In the genomic region with DNA sequence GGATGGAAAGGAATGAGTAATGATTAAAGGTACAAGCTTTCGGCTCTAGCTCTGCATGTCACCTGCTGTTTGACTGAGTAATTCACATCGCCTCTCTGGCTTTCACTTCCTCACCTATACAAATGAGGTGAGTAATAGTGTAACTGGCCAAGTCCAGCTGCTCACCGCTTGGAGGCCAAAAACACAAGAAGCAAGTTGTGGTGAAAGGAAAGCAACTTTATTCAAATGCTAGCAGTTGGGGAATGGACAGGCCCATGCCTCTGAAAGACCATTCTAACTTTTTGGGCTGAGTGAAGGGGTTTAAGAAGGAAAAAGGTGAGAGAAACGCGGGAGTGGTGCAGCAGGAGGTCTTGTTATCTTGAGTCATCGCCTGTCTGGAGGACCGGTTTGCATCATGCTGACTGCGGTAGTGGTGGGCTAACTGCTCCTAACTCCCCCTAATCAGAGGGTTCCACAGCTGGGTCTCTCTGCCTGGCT, we compare ENCODE assay signal across 1 cellular context.
TF ChIP-seq lines count a peak whose summit lies in the region.

No MANE protein-coding gene starts in this region.

TF ChIP-seq in GM23338, 12 proteins besides CTCF, POLR2A, EP300 and RAD21 (continued from another document):
- TF ChIP-seq, protein P1, sequence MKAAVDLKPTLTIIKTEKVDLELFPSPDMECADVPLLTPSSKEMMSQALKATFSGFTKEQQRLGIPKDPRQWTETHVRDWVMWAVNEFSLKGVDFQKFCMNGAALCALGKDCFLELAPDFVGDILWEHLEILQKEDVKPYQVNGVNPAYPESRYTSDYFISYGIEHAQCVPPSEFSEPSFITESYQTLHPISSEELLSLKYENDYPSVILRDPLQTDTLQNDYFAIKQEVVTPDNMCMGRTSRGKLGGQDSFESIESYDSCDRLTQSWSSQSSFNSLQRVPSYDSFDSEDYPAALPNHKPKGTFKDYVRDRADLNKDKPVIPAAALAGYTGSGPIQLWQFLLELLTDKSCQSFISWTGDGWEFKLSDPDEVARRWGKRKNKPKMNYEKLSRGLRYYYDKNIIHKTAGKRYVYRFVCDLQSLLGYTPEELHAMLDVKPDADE (IDR thresholded peaks at IDR 0.05) = no peak
- TF ChIP-seq REST (IDR thresholded peaks at IDR 0.05; ENCODE audit: unreplicated experiment) = no peak
- no peak for TF ChIP-seq ZNF331 (CRISPR knock-in tag; IDR thresholded peaks at IDR 0.05; ENCODE audit: low read depth)
- TF ChIP-seq ZNF114 (CRISPR knock-in tag; IDR thresholded peaks at IDR 0.05) = no peak
- no peak for TF ChIP-seq JUNB (IDR thresholded peaks at IDR 0.05; ENCODE audit: unreplicated experiment)
- no peak for TF ChIP-seq STAT1 (IDR thresholded peaks at IDR 0.05; ENCODE audit: unreplicated experiment)
- TF ChIP-seq NANOG (IDR thresholded peaks at IDR 0.05; ENCODE audit: borderline replicate concordance) = no peak
